Comparison of ENCODE assay signal across 10 cellular contexts in genomic region chr11:63581224-63581623, GRCh38. TPM values are rescaled to one million over a fixed set of nuclear protein-coding genes. Genes with fewer than 3 reads are reported as not detected.
DNase-seq lines count a peak whose midpoint lies in the region; ATAC-seq and TF ChIP-seq lines count a peak whose summit lies in the region.
"Not testable (repeated sequence)": the region's sequence is repeated elsewhere in the genome, so short reads cannot be mapped to it uniquely, and the experiment has no call there.
"Had no signal": no experiment of that assay in that cellular context is flagged by ENCODE, and none has a peak within 500 bp of the region (broad histone marks: within the 10 kb centered on the region; RNA-seq: fewer than 3 reads in every experiment).

No MANE protein-coding gene starts in this region.

- H3K9ac ChIP-seq in HUES48 (ENCODE audit: low read depth, low read length) = not testable (repeated sequence)

- H3K9me3 Mint-ChIP-seq in central memory CD8-positive, alpha-beta T cell; natural killer cell: not testable (repeated sequence)
- peaks cover 12 to 30% (median 17%) of the 10 kb centered on the region in 6 donors for H3K9me3 Mint-ChIP-seq in immature natural killer cell

- not testable (repeated sequence) for ATAC-seq in central memory CD8-positive, alpha-beta T cell (replicated peaks; ENCODE audit: extremely low read depth, poor library complexity, severe bottlenecking); natural killer cell

- H3K4me3 Mint-ChIP-seq in central memory CD8-positive, alpha-beta T cell; natural killer cell: not testable (repeated sequence)
- H3K4me3 Mint-ChIP-seq in immature natural killer cell = peak overlapping the region in 1 of 5 donors; percentile 64

- not testable (repeated sequence) for H3K4me1 ChIP-seq in HUES48 (ENCODE audit: control insufficient read depth, insufficient read depth, low read length)

- not testable (repeated sequence) for H3K27me3 ChIP-seq in HUES48 (ENCODE audit: control insufficient read depth, insufficient read depth, low read length)

- TF ChIP-seq CTCF in natural killer cell (IDR thresholded peaks at IDR 0.05) = not testable (repeated sequence)

- peak; percentile 13 for DNase-seq in EL
- not testable (repeated sequence) for DNase-seq in central memory CD8-positive, alpha-beta T cell (ENCODE audit: low spot score in 2 of 2); immature natural killer cell; natural killer cell; substantia nigra (lab: John Stamatoyannopoulos, UW)

- peaks cover 27% of the 10 kb centered on the region for H3K4me1 Mint-ChIP-seq in central memory CD8-positive, alpha-beta T cell
- H3K4me1 Mint-ChIP-seq in immature natural killer cell (peaks cover 43% of the 10 kb centered on the region in 2 donors), natural killer cell (peaks cover 38 to 42% of the 10 kb centered on the region in 2 donors)

- peaks cover 58% of the 10 kb centered on the region for H3K36me3 ChIP-seq in HUES48 (ENCODE audit: control insufficient read depth, insufficient read depth, low read length)

- H3K27ac Mint-ChIP-seq in central memory CD8-positive, alpha-beta T cell (ENCODE audit: low read depth) = peak overlapping the region; percentile 88
- H3K27ac Mint-ChIP-seq in immature natural killer cell (peak overlapping the region; percentile 49 to 94 (median 90)), natural killer cell (peak overlapping the region; percentile 89 to 91)

- H3K36me3 Mint-ChIP-seq in central memory CD8-positive, alpha-beta T cell (ENCODE audit: insufficient read depth) = peaks cover 12% of the 10 kb centered on the region
- H3K36me3 Mint-ChIP-seq in immature natural killer cell (peaks cover 25 to 35% (median 34%) of the 10 kb centered on the region in 3 donors), natural killer cell (peaks cover 15% of the 10 kb centered on the region)

- H3K27ac ChIP-seq in HUES48 (ENCODE audit: low read depth, low read length) (peak overlapping the region; percentile 20), angular gyrus (ENCODE audit: low read depth, low read length) (peak overlapping the region; percentile 99), substantia nigra (ENCODE audit: low read depth, low read length, poor library complexity, severe bottlenecking) (peak overlapping the region; percentile 97)

- not testable (repeated sequence) for H3K27me3 Mint-ChIP-seq in central memory CD8-positive, alpha-beta T cell; immature natural killer cell (ENCODE audit: low read depth in 3 of 3); natural killer cell (ENCODE audit: low read depth in 2 of 2)

- not testable (repeated sequence) for H3K4me3 ChIP-seq in HUES48 (ENCODE audit: low read depth, low read length)

- peaks cover 24% of the 10 kb centered on the region for H3K9me3 ChIP-seq in HUES48 (ENCODE audit: control insufficient read depth, insufficient read depth, low read length)

- intact Hi-C loops in natural killer cell (cut with micrococcal nuclease) = not testable (repeated sequence)

RNA-seq across cellular contexts. Expression of gene PLAAT2, which starts 18.0 kb away (rescaled TPM):
- polyA plus RNA-seq in immature natural killer cell = 1 to 10 TPM in 2 of 3 donors, not detected in 1; 2.8 to 3.0 TPM
- total RNA-seq in natural killer cell = 1 to 10 TPM; 1.6 to 5.6 (median 4.6) TPM
- total RNA-seq: IMR-90 had no signal
- polyA plus RNA-seq: CD14-positive monocyte; CD8-positive, alpha-beta memory T cell; IMR-90 had no signal

RNA-seq across cellular contexts. Expression of gene PLAAT3, which starts 33.0 kb away (rescaled TPM):
- polyA plus RNA-seq in immature natural killer cell = 10 to 100 TPM; 63.6 to 85.2 (median 84.6) TPM
- total RNA-seq in natural killer cell = 10 to 100 TPM; 32.5 to 34.1 (median 34.1) TPM

RNA-seq across cellular contexts. Expression of gene PLAAT4, which starts 44.6 kb away (rescaled TPM):
- polyA plus RNA-seq in immature natural killer cell = 100 to 1,000 TPM; 886 to 933 (median 906) TPM
- total RNA-seq in natural killer cell = 100 to 1,000 TPM; 204 to 215 (median 210) TPM

Comparison
In these comparisons a context has a peak if more than half of its experiments do, and no peak if none do; other contexts are left out.
1. H3K27ac ChIP-seq: peak in every context shown above with its lines; median percentile 99 in angular gyrus; 97 in substantia nigra; 20 in HUES48.